21 cellular contexts compared by ENCODE assay signal in the genomic region with DNA sequence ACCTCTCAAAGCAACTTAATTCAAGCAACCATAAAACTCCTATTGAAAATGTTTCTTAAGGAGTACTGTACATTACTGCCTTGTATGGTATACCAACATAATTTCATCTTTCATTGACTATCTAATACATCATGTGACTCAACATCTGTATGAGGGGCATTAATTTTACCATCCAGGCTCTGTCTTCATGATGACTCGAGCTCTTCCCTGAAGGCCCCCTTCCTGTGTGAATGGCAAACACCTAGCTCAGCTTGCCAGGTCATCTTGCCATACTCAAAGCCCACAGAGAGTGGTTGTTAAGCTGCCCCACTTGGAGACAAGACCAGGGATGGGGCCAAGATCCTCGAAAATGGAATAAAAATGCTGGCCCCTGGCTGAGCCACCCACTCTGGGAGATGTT.
DNase-seq lines count a peak whose midpoint lies in the region; ATAC-seq lines count a peak whose summit lies in the region.
"Had no signal": no experiment of that assay in that cellular context is flagged by ENCODE, and none has a peak within 500 bp of the region (broad histone marks: within the 10 kb centered on the region; RNA-seq: fewer than 3 reads in every experiment).

No MANE protein-coding gene starts in this region.

- H3K36me3 Mint-ChIP-seq in activated naive CD4-positive, alpha-beta T cell treated with anti-CD3 and anti-CD28 coated beads, Interleukin-2, amount 50 U/mL, for 72 hours, result peaks cover 0 to 12% of the 10 kb centered on the region in 2 donors
- H3K36me3 Mint-ChIP-seq in T-helper 17 cell (ENCODE audit: low read depth), result no peaks in the 10 kb centered on the region
- H3K36me3 Mint-ChIP-seq in activated naive CD8-positive, alpha-beta T cell treated with anti-CD3 and anti-CD28 coated beads, Interleukin-2, amount 50 U/mL, for 24 hours (ENCODE audit: low read depth), result peaks cover 4% of the 10 kb centered on the region
- peaks cover 3% of the 10 kb centered on the region for H3K36me3 Mint-ChIP-seq in stimulated activated naive CD8-positive, alpha-beta T cell treated with anti-CD3 and anti-CD28 coated beads, Interleukin-15, Interleukin-2, amounts not matched to agents 100 ng/mL and 50 ng/mL, for 24 hours (ENCODE audit: low read depth)
- H3K36me3 Mint-ChIP-seq: natural killer cell had no signal

- no peaks in the 10 kb centered on the region for H3K27me3 Mint-ChIP-seq in T-helper 17 cell
- no peaks in the 10 kb centered on the region for H3K27me3 Mint-ChIP-seq in activated naive CD8-positive, alpha-beta T cell treated with anti-CD3 and anti-CD28 coated beads, Interleukin-2, amount 50 U/mL, for 24 hours
- no peaks in the 10 kb centered on the region for H3K27me3 Mint-ChIP-seq in stimulated activated naive CD8-positive, alpha-beta T cell treated with anti-CD3 and anti-CD28 coated beads, Interleukin-15, Interleukin-2, amounts not matched to agents 100 ng/mL and 50 ng/mL, for 24 hours

- no peaks in the 10 kb centered on the region for H3K9me3 Mint-ChIP-seq in activated naive CD4-positive, alpha-beta T cell treated with anti-CD3 and anti-CD28 coated beads, Interleukin-2, amount 50 U/mL, for 72 hours
- no peaks in the 10 kb centered on the region for H3K9me3 Mint-ChIP-seq in activated naive CD8-positive, alpha-beta T cell treated with anti-CD3 and anti-CD28 coated beads, Interleukin-2, amount 50 U/mL, for 24 hours
- no peaks in the 10 kb centered on the region for H3K9me3 Mint-ChIP-seq in stimulated activated naive CD8-positive, alpha-beta T cell treated with anti-CD3 and anti-CD28 coated beads, Interleukin-15, Interleukin-2, amounts not matched to agents 100 ng/mL and 50 ng/mL, for 24 hours
- H3K9me3 Mint-ChIP-seq: natural killer cell had no signal

- no peak overlapping the region for H3K4me3 Mint-ChIP-seq in T-helper 17 cell
- H3K4me3 Mint-ChIP-seq in activated naive CD8-positive, alpha-beta T cell treated with anti-CD3 and anti-CD28 coated beads, Interleukin-2, amount 50 U/mL, for 24 hours, result peak overlapping the region; percentile 10
- peak overlapping the region; percentile 6 for H3K4me3 Mint-ChIP-seq in stimulated activated naive CD8-positive, alpha-beta T cell treated with anti-CD3 and anti-CD28 coated beads, Interleukin-15, Interleukin-2, amounts not matched to agents 100 ng/mL and 50 ng/mL, for 24 hours
- H3K4me3 Mint-ChIP-seq: natural killer cell had no signal

- peaks cover 57% of the 10 kb centered on the region for H3K4me1 Mint-ChIP-seq in T-helper 17 cell
- peaks cover 90% of the 10 kb centered on the region for H3K4me1 Mint-ChIP-seq in activated naive CD8-positive, alpha-beta T cell treated with anti-CD3 and anti-CD28 coated beads, Interleukin-2, amount 50 U/mL, for 24 hours
- peaks cover 95% of the 10 kb centered on the region for H3K4me1 Mint-ChIP-seq in stimulated activated naive CD8-positive, alpha-beta T cell treated with anti-CD3 and anti-CD28 coated beads, Interleukin-15, Interleukin-2, amounts not matched to agents 100 ng/mL and 50 ng/mL, for 24 hours (ENCODE audit: low read depth)

- no peak for ATAC-seq in activated naive CD4-positive, alpha-beta T cell treated with anti-CD3 and anti-CD28 coated beads, Interleukin-2, amount 50 U/mL, for 72 hours
- ATAC-seq in T-helper 17 cell (no peak), GM21526 (IDR thresholded peaks at IDR 0.05; ENCODE audit: low FRiP score, unreplicated experiment) (no peak)
- ATAC-seq in activated naive CD8-positive, alpha-beta T cell treated with anti-CD3 and anti-CD28 coated beads, Interleukin-2, amount 50 U/mL, for 24 hours, result peak; percentile 30
- ATAC-seq: gastroesophageal sphincter, left cardiac atrium, mucosa of descending colon, Panc1, psoas muscle, sciatic nerve, upper lobe of right lung had no signal

- DNase-seq in activated naive CD4-positive, alpha-beta T cell treated with anti-CD3 and anti-CD28 coated beads, Interleukin-2, amount 50 U/mL, for 72 hours (ENCODE audit: low spot score in 2 of 2), result no peak
- DNase-seq in activated naive CD4-positive, alpha-beta T cell treated with anti-CD3 and anti-CD28 coated beads, Interleukin-2, amount 50 U/mL, for 16 hours, result no peak
- no peak for DNase-seq in T-helper 17 cell
- no peak for DNase-seq in activated naive CD8-positive, alpha-beta T cell treated with anti-CD3 and anti-CD28 coated beads, Interleukin-2, amount 50 U/mL, for 24 hours
- no peak for DNase-seq in T-helper 1 cell
- DNase-seq: activated gamma-delta T cell treated with Interleukin-2 at 50 U/mL for 16 hours; DMS79 treated with DMSO at 0.1 percent for 48 hours; GF-D8; hypothalamus; left cardiac atrium; mucosa of descending colon; natural killer cell; psoas muscle; Right ventricle myocardium superior; stimulated activated CD4-positive, alpha-beta T cell treated with anti-CD3 and anti-CD28 coated beads, Interleukin-4, amount 100 ng/mL, for 4 hours; upper lobe of right lung had no signal

- no peaks in the 10 kb centered on the region for H3K9me3 ChIP-seq in T-helper 17 cell (ENCODE audit: control insufficient read depth, low read length, poor library complexity, severe bottlenecking)
- H3K9me3 ChIP-seq: gastroesophageal sphincter, mucosa of descending colon, psoas muscle, upper lobe of right lung had no signal

- H3K27ac Mint-ChIP-seq in activated naive CD4-positive, alpha-beta T cell treated with anti-CD3 and anti-CD28 coated beads, Interleukin-2, amount 50 U/mL, for 72 hours, result peak overlapping the region; percentile 71 to 74
- H3K27ac Mint-ChIP-seq in T-helper 17 cell, result peak overlapping the region; percentile 2
- peak overlapping the region; percentile 94 for H3K27ac Mint-ChIP-seq in activated naive CD8-positive, alpha-beta T cell treated with anti-CD3 and anti-CD28 coated beads, Interleukin-2, amount 50 U/mL, for 24 hours
- H3K27ac Mint-ChIP-seq in stimulated activated naive CD8-positive, alpha-beta T cell treated with anti-CD3 and anti-CD28 coated beads, Interleukin-15, Interleukin-2, amounts not matched to agents 100 ng/mL and 50 ng/mL, for 24 hours, result peak overlapping the region; percentile 89

Comparison
In these comparisons a context has a peak if more than half of its experiments do, and no peak if none do; other contexts are left out.
1. H3K27ac Mint-ChIP-seq: peak in every context shown above with its lines; median percentile 94 in activated naive CD8-positive, alpha-beta T cell treated with anti-CD3 and anti-CD28 coated beads, Interleukin-2, amount 50 U/mL, for 24 hours; 89 in stimulated activated naive CD8-positive, alpha-beta T cell treated with anti-CD3 and anti-CD28 coated beads, Interleukin-15, Interleukin-2, amounts not matched to agents 100 ng/mL and 50 ng/mL, for 24 hours; 72 in activated naive CD4-positive, alpha-beta T cell treated with anti-CD3 and anti-CD28 coated beads, Interleukin-2, amount 50 U/mL, for 72 hours; 2 in T-helper 17 cell.